In the genomic region with DNA sequence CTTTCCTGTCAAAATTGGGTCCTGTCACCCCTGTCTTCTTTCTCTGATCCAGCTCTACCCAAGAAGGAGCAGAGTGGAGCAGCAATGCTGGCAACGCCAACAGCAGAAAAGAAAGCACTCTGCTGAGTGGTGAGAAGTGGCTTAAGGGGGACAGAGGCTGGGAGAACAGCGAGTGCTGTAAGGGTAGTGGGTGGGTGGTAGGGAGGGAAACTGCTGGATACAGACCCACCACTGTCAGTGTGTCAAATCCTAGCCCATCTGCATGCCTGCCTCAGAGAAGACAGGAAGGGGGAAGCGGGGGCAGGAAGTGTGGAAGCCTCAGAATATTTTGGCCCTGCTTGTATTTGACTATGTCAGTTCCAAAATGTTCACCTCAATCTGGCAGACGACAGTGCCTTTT, we compare ENCODE assay signal across 14 cellular contexts.
DNase-seq lines count a peak whose midpoint lies in the region; ATAC-seq and TF ChIP-seq lines count a peak whose summit lies in the region.
"Had no signal": no experiment of that assay in that cellular context is flagged by ENCODE, and none has a peak within 500 bp of the region (broad histone marks: within the 10 kb centered on the region; RNA-seq: fewer than 3 reads in every experiment).

No MANE protein-coding gene starts in this region.

- H3K27ac ChIP-seq in BLaER1 treated with 17β-estradiol and CSF1 and Interleukin-3, amounts not matched to agents 10 nM and 100 nM, result no peak overlapping the region
- H3K27ac ChIP-seq in GM23338 (ENCODE audit: low read depth) (no peak overlapping the region), testis (no peak overlapping the region)
- H3K27ac ChIP-seq: A549, HL-60 had no signal

- intact Hi-C loops in left ventricle myocardium superior (cut with micrococcal nuclease) (loop anchor here (10.0 kb wide), 1 partner anchor 69 kb away; no protein-coding TSS in a partner anchor), testis (cut with DNase I; ENCODE audit: low total_unique reads) (no loop called here)

- DNase-seq in GM23338 (ENCODE audit: low spot score) (no peak), left ventricle myocardium superior (no peak), AML-193 (lab: John Stamatoyannopoulos, UW) (no peak), testis (no peak)
- DNase-seq in stimulated activated effector memory CD8-positive, alpha-beta T cell treated with anti-CD3 and anti-CD28 coated beads, Interleukin-12 subunit alpha, Interleukin-12 subunit beta, amount 100 ng/mL, for 72 hours (ENCODE audit: low spot score in 2 of 2), result no peak
- DNase-seq: Calu3; CD4-positive, CD25-positive, alpha-beta regulatory T cell; DMS 273 treated with DMSO at 0.1 percent for 48 hours; HCEC 1CT; HFFc6 had no signal

- peaks cover 17% of the 10 kb centered on the region for H3K9me3 Mint-ChIP-seq in GM23338
- H3K9me3 Mint-ChIP-seq in stimulated activated effector memory CD8-positive, alpha-beta T cell treated with anti-CD3 and anti-CD28 coated beads, Interleukin-12 subunit alpha, Interleukin-12 subunit beta, amount 100 ng/mL, for 72 hours, result peaks cover 7% of the 10 kb centered on the region

- H3K27ac Mint-ChIP-seq in GM23338, result no peak overlapping the region
- no peak overlapping the region for H3K27ac Mint-ChIP-seq in stimulated activated effector memory CD8-positive, alpha-beta T cell treated with anti-CD3 and anti-CD28 coated beads, Interleukin-12 subunit alpha, Interleukin-12 subunit beta, amount 100 ng/mL, for 72 hours
- H3K27ac Mint-ChIP-seq: CD4-positive, CD25-positive, alpha-beta regulatory T cell; HFFc6 had no signal

- ATAC-seq in GM23338, result no peak
- peak; percentile 16 for ATAC-seq in left ventricle myocardium superior
- ATAC-seq in stimulated activated effector memory CD8-positive, alpha-beta T cell treated with anti-CD3 and anti-CD28 coated beads, Interleukin-12 subunit alpha, Interleukin-12 subunit beta, amount 100 ng/mL, for 72 hours, result peak; percentile 32
- ATAC-seq: A549, GM12878 had no signal

- 0 out of 3 replicates have a peak, but pooled peaks cover 2% of the 10 kb centered on the region for H3K4me1 Mint-ChIP-seq in GM23338
- no peaks in the 10 kb centered on the region for H3K4me1 Mint-ChIP-seq in stimulated activated effector memory CD8-positive, alpha-beta T cell treated with anti-CD3 and anti-CD28 coated beads, Interleukin-12 subunit alpha, Interleukin-12 subunit beta, amount 100 ng/mL, for 72 hours
- H3K4me1 Mint-ChIP-seq: CD4-positive, CD25-positive, alpha-beta regulatory T cell had no signal

- no peaks in the 10 kb centered on the region for H3K27me3 ChIP-seq in BLaER1 treated with 17β-estradiol and CSF1 and Interleukin-3, amounts not matched to agents 10 nM and 100 nM
- H3K27me3 ChIP-seq in GM23338 (ENCODE audit: insufficient read depth), result no peaks in the 10 kb centered on the region
- H3K27me3 ChIP-seq in testis, result no peaks in the 10 kb centered on the region

- no peaks in the 10 kb centered on the region for H4K20me1 ChIP-seq in BLaER1 treated with 17β-estradiol and CSF1 and Interleukin-3, amounts not matched to agents 10 nM and 100 nM
- no peaks in the 10 kb centered on the region for H4K20me1 ChIP-seq in GM23338 (replicated peaks; ENCODE audit: insufficient read depth)

- H3K4me2 ChIP-seq in BLaER1 treated with 17β-estradiol and CSF1 and Interleukin-3, amounts not matched to agents 10 nM and 100 nM, result peak overlapping the region in 7 of 11 experiments; percentile 0 to 39 (median 8); a peak in 5 of 22 replicates
- H3K4me2 ChIP-seq in GM23338, result no peak overlapping the region
- H3K4me2 ChIP-seq: A549 had no signal

- H3K36me3 ChIP-seq in BLaER1 treated with 17β-estradiol and CSF1 and Interleukin-3, amounts not matched to agents 10 nM and 100 nM, result no peaks in the 10 kb centered on the region
- H3K36me3 ChIP-seq in GM23338 (ENCODE audit: insufficient read depth) (no peaks in the 10 kb centered on the region), testis (ENCODE audit: low read depth, missing control alignments) (no peaks in the 10 kb centered on the region)

- H3K9me2 ChIP-seq in GM23338 (ENCODE audit: insufficient read depth), result peaks cover 2% of the 10 kb centered on the region; the same call in 1 of the 2 replicates

- H3K36me3 Mint-ChIP-seq in GM23338 (ENCODE audit: low read depth), result no peaks in the 10 kb centered on the region; the same call in 2 of the 3 replicates
- H3K36me3 Mint-ChIP-seq in stimulated activated effector memory CD8-positive, alpha-beta T cell treated with anti-CD3 and anti-CD28 coated beads, Interleukin-12 subunit alpha, Interleukin-12 subunit beta, amount 100 ng/mL, for 72 hours, result no peaks in the 10 kb centered on the region
- H3K36me3 Mint-ChIP-seq: CD4-positive, CD25-positive, alpha-beta regulatory T cell had no signal

- H3K27me3 Mint-ChIP-seq in GM23338 (ENCODE audit: insufficient read depth, low read depth, poor library complexity), result no peaks in the 10 kb centered on the region

- H3F3A ChIP-seq in GM23338 (replicated peaks; ENCODE audit: low read depth), result no peaks in the 10 kb centered on the region

- no peak for TF ChIP-seq POLR2A in testis (IDR thresholded peaks at IDR 0.05)

- H3K4me3 Mint-ChIP-seq in GM23338, result no peak overlapping the region
- no peak overlapping the region for H3K4me3 Mint-ChIP-seq in stimulated activated effector memory CD8-positive, alpha-beta T cell treated with anti-CD3 and anti-CD28 coated beads, Interleukin-12 subunit alpha, Interleukin-12 subunit beta, amount 100 ng/mL, for 72 hours
- H3K4me3 Mint-ChIP-seq: CD4-positive, CD25-positive, alpha-beta regulatory T cell; HFFc6 had no signal

- no peaks in the 10 kb centered on the region for H3K79me2 ChIP-seq in GM23338 (replicated peaks; ENCODE audit: insufficient read depth)

- H2AFZ ChIP-seq in GM23338, result peak overlapping the region; percentile 76; the same call in 1 of the 2 replicates

- no peak overlapping the region for H3K9ac ChIP-seq in BLaER1 treated with 17β-estradiol and CSF1 and Interleukin-3, amounts not matched to agents 10 nM and 100 nM

- H3K4me1 ChIP-seq in BLaER1 treated with 17β-estradiol and CSF1 and Interleukin-3, amounts not matched to agents 10 nM and 100 nM, result peaks cover 0 to 9% (median 6%) of the 10 kb centered on the region in 10 experiments; a peak in 10 of 20 replicates
- H3K4me1 ChIP-seq in GM23338 (ENCODE audit: insufficient read depth), result no peaks in the 10 kb centered on the region
- H3K4me1 ChIP-seq in testis, result no peaks in the 10 kb centered on the region
- H3K4me1 ChIP-seq: A549 had no signal

- H3K4me3 ChIP-seq in BLaER1 treated with 17β-estradiol and CSF1 and Interleukin-3, amounts not matched to agents 10 nM and 100 nM, result no peak overlapping the region
- H3K4me3 ChIP-seq in GM23338 (no peak overlapping the region), testis (no peak overlapping the region)
- H3K4me3 ChIP-seq: A549, GM12878 had no signal

- WGBS in testis, 2 donors, result 84 to 91% methylated on average over 4 of the region's 4 CpGs

- peaks cover 10 to 24% (median 16%) of the 10 kb centered on the region in 11 experiments; a peak in 18 of 22 replicates for H3K9me3 ChIP-seq in BLaER1 treated with 17β-estradiol and CSF1 and Interleukin-3, amounts not matched to agents 10 nM and 100 nM (replicated peaks in 1 of 11)
- H3K9me3 ChIP-seq in testis, result no peaks in the 10 kb centered on the region

- TF ChIP-seq CTCF in GM23338 (conservative IDR thresholded peaks at IDR 0.05; ENCODE audit: low read depth in 2 of 2) (no peak), testis (IDR thresholded peaks at IDR 0.05) (no peak)

TF ChIP-seq in GM23338, 12 proteins besides CTCF, POLR2A, EP300 and RAD21:
- TF ChIP-seq NANOG (IDR thresholded peaks at IDR 0.05; ENCODE audit: borderline replicate concordance), result no peak
- no peak for TF ChIP-seq STAT1 (IDR thresholded peaks at IDR 0.05; ENCODE audit: unreplicated experiment)
